20 cellular contexts compared by ENCODE assay signal in the genomic region with DNA sequence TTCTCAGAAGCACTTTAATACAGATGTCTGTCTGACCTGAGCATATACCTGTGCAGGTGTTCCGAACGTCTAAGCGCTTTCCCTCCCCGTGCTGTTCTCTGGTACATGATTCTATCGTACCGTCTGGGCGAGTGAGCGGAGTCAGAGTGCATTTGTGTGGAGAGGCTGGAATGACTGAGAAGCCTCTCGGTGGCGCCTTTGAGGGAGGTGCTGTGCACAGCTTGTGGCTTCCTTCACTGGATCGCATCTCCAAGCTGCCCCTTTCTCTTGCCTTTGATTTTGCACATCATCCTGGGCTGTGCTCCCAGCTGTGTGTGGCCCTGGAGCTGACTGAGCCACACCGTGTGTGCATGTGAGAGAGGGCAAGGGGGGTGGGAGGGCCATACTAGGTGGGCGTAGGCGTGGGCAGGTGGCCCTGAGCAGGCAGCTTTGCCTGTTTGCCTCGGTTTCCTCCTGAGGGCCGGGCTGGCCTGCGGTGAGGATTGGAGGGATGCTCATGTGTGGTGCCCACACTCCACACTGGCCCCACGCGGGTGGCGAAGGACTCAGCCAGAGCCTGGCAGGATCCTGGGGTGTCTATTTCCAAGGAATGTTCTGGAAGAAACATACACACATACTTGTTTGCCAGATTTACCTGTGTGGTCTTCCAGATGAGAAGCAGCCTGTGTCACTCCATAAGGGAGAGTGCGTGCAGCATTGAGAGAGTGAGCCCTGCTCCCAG.
"Had no signal": no experiment of that assay in that cellular context is flagged by ENCODE, and none has a peak within 500 bp of the region (broad histone marks: within the 10 kb centered on the region; RNA-seq: fewer than 3 reads in every experiment).

No MANE protein-coding gene starts in this region.

- H3K4me3 ChIP-seq: hepatocyte, left ventricle myocardium inferior, lower lobe of right lung, skin epidermis, testis, tibial nerve, upper lobe of right lung, vagina had no signal

- H3K27me3 ChIP-seq: foreskin keratinocyte, hepatocyte, neutrophil, testis, tibial nerve, upper lobe of right lung, vagina had no signal

- H3K79me2 ChIP-seq: hepatocyte had no signal

- H3K4me1 ChIP-seq: foreskin keratinocyte, left ventricle myocardium inferior, lower lobe of right lung, testis, tibial nerve, upper lobe of right lung, vagina had no signal

- H3K4me2 ChIP-seq: hepatocyte had no signal

- DNase-seq: effector memory CD4-positive, alpha-beta T cell; foreskin keratinocyte; kidney; left cardiac atrium; left ventricle myocardium inferior; lower lobe of right lung; naive B cell; stimulated activated CD4-positive, alpha-beta T cell treated with anti-CD3 and anti-CD28 coated beads, Interleukin-2, amount 100 ng/mL, for 24 hours; stimulated activated CD4-positive, alpha-beta T cell treated with anti-CD3 and anti-CD28 coated beads, Interleukin-4, amount 100 ng/mL, for 4 hours; stimulated activated naive B cell treated with anti-CD40 and anti-IgM and Interleukin-4, amounts not matched to agents 10 μg/mL and 1 μg/mL and 100 μg/mL, for 72 hours; stimulated activated naive CD8-positive, alpha-beta T cell treated with anti-CD3 and anti-CD28 coated beads, Interleukin-15, amount 100 ng/mL, for 72 hours; testis; upper lobe of right lung had no signal

- ATAC-seq: foreskin keratinocyte; left cardiac atrium; lower lobe of right lung; sciatic nerve; stimulated activated naive B cell treated with anti-CD40 and anti-IgM and Interleukin-4, amounts not matched to agents 10 μg/mL and 1 μg/mL and 100 μg/mL, for 72 hours; stimulated activated naive CD8-positive, alpha-beta T cell treated with anti-CD3 and anti-CD28 coated beads, Interleukin-15, amount 100 ng/mL, for 72 hours; upper lobe of right lung had no signal

- H3K27ac ChIP-seq: epithelial cell of prostate, foreskin keratinocyte, hepatocyte, left ventricle myocardium inferior, lower lobe of right lung, neutrophil, skin epidermis, testis, tibial nerve, upper lobe of right lung, vagina had no signal
